Comparison of ENCODE assay signal across 8 cellular contexts in the genomic region with DNA sequence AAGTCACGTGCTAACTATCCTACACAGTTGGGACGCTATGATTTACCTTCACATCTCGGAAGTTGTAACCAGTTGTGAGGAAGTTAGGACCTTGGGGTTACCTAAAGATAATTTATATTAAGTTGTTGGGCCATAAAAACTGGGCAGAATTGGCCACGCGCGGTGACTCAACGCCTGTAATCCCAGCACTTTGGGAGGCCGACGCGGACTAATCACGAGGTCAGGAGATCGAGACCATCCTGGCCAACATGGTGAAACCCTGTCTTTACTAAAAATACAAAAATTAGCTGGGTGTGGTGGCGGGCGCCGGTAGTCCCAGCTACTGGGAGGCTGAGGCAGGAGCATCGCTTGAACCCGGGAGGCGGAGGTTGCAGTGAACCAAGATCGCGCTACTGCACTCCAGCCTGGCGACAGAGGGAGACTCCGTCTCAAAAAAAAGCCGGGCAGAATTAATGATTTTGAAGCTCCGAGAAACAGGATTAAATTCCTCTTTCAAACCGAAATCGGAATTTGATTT. TPM values are rescaled to one million over a fixed set of nuclear protein-coding genes. Genes with fewer than 3 reads are reported as not detected.
DNase-seq lines count a peak whose midpoint lies in the region; ATAC-seq and TF ChIP-seq lines count a peak whose summit lies in the region.
"Not testable (repeated sequence)": the region's sequence is repeated elsewhere in the genome, so short reads cannot be mapped to it uniquely, and the experiment has no call there.

No MANE protein-coding gene starts in this region.

- CTCF ChIA-PET in T-cell (lab: Charles Lee), result interaction anchor here (0.7 to 2.8 kb wide), 4 partner anchors 11 to 93 kb away, joined by 3 to 10 read pairs (median 9); no protein-coding TSS in a partner anchor

- not testable (repeated sequence) for ATAC-seq in T-cell (replicated peaks in 1 of 4); left lung; upper lobe of right lung

- not testable (repeated sequence) for H3K36me3 Mint-ChIP-seq in T-cell

- not testable (repeated sequence) for H3K36me3 ChIP-seq in ES-I3 (ENCODE audit: insufficient read depth, low read length); left lung; upper lobe of right lung

- peak overlapping the region; percentile 95 for H3K9ac ChIP-seq in ES-I3 (ENCODE audit: low read depth, low read length)

- peak overlapping the region; percentile 88 to 90 for H3K27ac Mint-ChIP-seq in T-cell

- H3K27me3 Mint-ChIP-seq in T-cell, result not testable (repeated sequence)

- H3K9me3 Mint-ChIP-seq in T-cell, result not testable (repeated sequence)

- H3K27ac ChIP-seq in left lung (peak overlapping the region; percentile 96 to 97), upper lobe of right lung (peak overlapping the region; percentile 89)

- peak; percentile 29 for TF ChIP-seq CTCF in epithelial cell of proximal tubule (conservative IDR thresholded peaks at IDR 0.05; ENCODE audit: low read depth, low read length)
- not testable (repeated sequence) for TF ChIP-seq CTCF in left lung (IDR thresholded peaks at IDR 0.05)
- peak; percentile 22 for TF ChIP-seq CTCF in upper lobe of right lung (IDR thresholded peaks at IDR 0.05)

- H3K4me1 ChIP-seq in ES-I3 (ENCODE audit: insufficient read depth, low read length) (peaks cover 17% of the 10 kb centered on the region), left lung (peaks cover 0 to 38% of the 10 kb centered on the region in 2 donors), upper lobe of right lung (peaks cover 15% of the 10 kb centered on the region)

- H3K4me1 Mint-ChIP-seq in T-cell, result peaks cover 38 to 46% (median 41%) of the 10 kb centered on the region in 3 donors

- H3K4me3 Mint-ChIP-seq in T-cell, result peak overlapping the region; percentile 90 to 95 (median 91)

- POLR2A ChIA-PET in T-cell (lab: Charles Lee), result interaction anchor here (1.7 kb wide), 2 partner anchors 11 kb away, joined by 6 to 7 read pairs; no protein-coding TSS in a partner anchor

- not testable (repeated sequence) for H3K9me3 ChIP-seq in ES-I3 (ENCODE audit: control insufficient read depth, insufficient read depth, low read length); left lung; upper lobe of right lung

- peak; percentile 72 for DNase-seq in LoVo (ENCODE audit: low spot score)
- peak in 7 of 34 experiments; percentile 2 to 20 (median 9) for DNase-seq in T-cell
- peak; percentile 17 for DNase-seq in activated naive CD4-positive, alpha-beta T cell treated with anti-CD3 and anti-CD28 coated beads, Interleukin-2, amount 50 U/mL, for 16 hours
- DNase-seq in epithelial cell of proximal tubule (ENCODE audit: low read depth), result not testable (repeated sequence)
- DNase-seq in left lung, result peak in 1 of 2 donors; percentile 52
- peak; percentile 28 for DNase-seq in renal cortical epithelial cell (ENCODE audit: low read depth)
- DNase-seq in upper lobe of right lung, result peak; percentile 70

- intact Hi-C loops in left lung (cut with DNase I); upper lobe of right lung (cut with DNase I): not testable (repeated sequence)

- H3K27me3 ChIP-seq in left lung, upper lobe of right lung: not testable (repeated sequence)

- H3K4me3 ChIP-seq in epithelial cell of proximal tubule (ENCODE audit: low read depth, low read length), result peak overlapping the region; percentile 73
- H3K4me3 ChIP-seq in left lung, result peak overlapping the region; percentile 77 to 80
- peak overlapping the region; percentile 65 for H3K4me3 ChIP-seq in upper lobe of right lung

RNA-seq across cellular contexts. Expression of a gene that starts 1.1 kb away (rescaled TPM):
- total RNA-seq in T-cell (10 to 100 TPM; 49.1 to 84.2 (median 57.1) TPM), epithelial cell of proximal tubule (86.7 and 126 TPM in 2 replicates), left lung (10 to 100 TPM; 71.0 to 78.4 TPM), renal cortical epithelial cell (203 and 290 TPM in 2 replicates), upper lobe of right lung (79.5 TPM)
